1 cellular context compared by ENCODE assay signal in genomic region chr14:24258548-24259265, GRCh38.
TF ChIP-seq lines count a peak whose summit lies in the region.

No MANE protein-coding gene starts in this region.

TF ChIP-seq in H1, 55 proteins besides CTCF, POLR2A, EP300 and RAD21:
- TF ChIP-seq NANOG (IDR thresholded peaks at IDR 0.05; ENCODE audit: insufficient read depth, low read depth, low read length, poor library complexity, severe bottlenecking) (no peak), TCF12 (IDR thresholded peaks at IDR 0.05; ENCODE audit: low read depth, low read length) (no peak), BRCA1 (IDR thresholded peaks at IDR 0.05; ENCODE audit: low read depth, low read length) (no peak), TBP (IDR thresholded peaks at IDR 0.05; ENCODE audit: low read depth, low read length) (no peak), CHD2 (IDR thresholded peaks at IDR 0.05; ENCODE audit: low read length) (no peak), CBX5 (IDR thresholded peaks at IDR 0.05; ENCODE audit: low read depth, low read length) (no peak), ATF2 (IDR thresholded peaks at IDR 0.05; ENCODE audit: low read length) (no peak), EZH2 (IDR thresholded peaks at IDR 0.05; ENCODE audit: low read depth, low read length, severe bottlenecking) (no peak), HDAC2 (IDR thresholded peaks at IDR 0.05; ENCODE audit: borderline replicate concordance in 1 of 2, low read depth in 2 of 2, low read length in 2 of 2) (no peak), RBBP5 (IDR thresholded peaks at IDR 0.05; ENCODE audit: borderline replicate concordance, low read depth, low read length) (no peak), SAP30 (IDR thresholded peaks at IDR 0.05; ENCODE audit: insufficient read depth, insufficient replicate concordance, low read length) (no peak), BACH1 (IDR thresholded peaks at IDR 0.05; ENCODE audit: low read length) (no peak), BCL11A (IDR thresholded peaks at IDR 0.05; ENCODE audit: low read depth in 2 of 2, low read length in 2 of 2) (no peak), SIRT6 (IDR thresholded peaks at IDR 0.05; ENCODE audit: low read length) (no peak)
